ENCODE assay signal across 8 cellular contexts in the genomic region with DNA sequence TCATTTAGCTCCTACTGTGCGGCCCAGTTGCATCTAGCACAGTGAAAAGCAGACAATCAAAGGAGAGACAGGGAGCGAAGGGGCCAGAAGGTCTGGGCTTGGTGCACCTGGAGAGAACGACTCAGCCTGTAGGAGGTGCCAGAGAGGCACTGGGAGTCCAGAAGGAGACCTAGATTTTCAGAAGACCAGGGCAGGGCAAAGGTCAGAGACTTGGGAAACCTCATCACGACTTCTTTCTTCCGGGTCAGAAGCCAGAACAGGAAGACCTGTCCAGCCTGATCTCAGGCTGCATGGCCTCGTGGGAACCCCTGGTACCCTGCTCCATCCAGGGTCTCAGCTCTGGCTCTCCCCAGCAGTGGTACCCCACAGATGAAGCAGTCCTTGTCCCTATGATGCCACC. TPM values are rescaled to one million over a fixed set of nuclear protein-coding genes. Genes with fewer than 3 reads are reported as not detected.
DNase-seq lines count a peak whose midpoint lies in the region; ATAC-seq and TF ChIP-seq lines count a peak whose summit lies in the region.

No MANE protein-coding gene starts in this region.

- H3K9me3 Mint-ChIP-seq in type B pancreatic cell = no peaks in the 10 kb centered on the region

- ATAC-seq in heart left ventricle (no peak), GM18907 (IDR thresholded peaks at IDR 0.05; ENCODE audit: unreplicated experiment) (no peak), HG03139 (IDR thresholded peaks at IDR 0.05; ENCODE audit: unreplicated experiment) (no peak), HG02884 (IDR thresholded peaks at IDR 0.05; ENCODE audit: unreplicated experiment) (no peak)

- H3K27me3 ChIP-seq in heart left ventricle = no peaks in the 10 kb centered on the region

- peak overlapping the region; percentile 4 for H3K4me3 Mint-ChIP-seq in type B pancreatic cell

- H3K9me3 ChIP-seq in heart left ventricle = no peaks in the 10 kb centered on the region

- peaks cover 25% of the 10 kb centered on the region for H3K4me1 Mint-ChIP-seq in type B pancreatic cell (ENCODE audit: unreplicated experiment)

- H3K27ac Mint-ChIP-seq in type B pancreatic cell = no peak overlapping the region

- intact Hi-C loops in heart left ventricle (cut with DNase I) (loop anchor here in 2 of 10 donors (2.0 to 10.0 kb wide), 2 partner anchors 19 to 67 kb away; a partner anchor contains a TSS), cardiac septum (cut with DNase I) (no loop called here)

- H3K27me3 Mint-ChIP-seq in type B pancreatic cell = no peaks in the 10 kb centered on the region

- H3K27ac ChIP-seq in heart left ventricle (peak overlapping the region in 1 of 12 donors; percentile 91), RWPE1 (peak overlapping the region; percentile 90; the same call in 1 of the 2 replicates)

- no peak for TF ChIP-seq POLR2A in heart left ventricle (IDR thresholded peaks at IDR 0.05)

- POLR2A ChIA-PET in RWPE1 (lab: Yijun Ruan, JAX; ENCODE audit: low non-redundant PET) = no interaction called here

- DNase-seq in heart left ventricle (no peak), cardiac septum (ENCODE audit: low spot score) (no peak), RWPE1 (ENCODE audit: low spot score) (no peak), fibroblast of the aortic adventitia (ENCODE audit: low read depth) (no peak), type B pancreatic cell (ENCODE audit: extremely low spot score, unreplicated experiment) (no peak)

- 54 to 59% (median 56%) methylated on average over 6 of the region's 6 CpGs for WGBS in heart left ventricle, 4 donors

- peaks cover 7% of the 10 kb centered on the region for H3K36me3 Mint-ChIP-seq in type B pancreatic cell

- TF ChIP-seq CTCF in heart left ventricle (IDR thresholded peaks at IDR 0.05) = peak in 11 of 12 donors; percentile 16 to 54 (median 39)
- peak; percentile 47 for TF ChIP-seq CTCF in RWPE1 (conservative IDR thresholded peaks at IDR 0.05; ENCODE audit: low read depth)
- TF ChIP-seq CTCF in fibroblast of the aortic adventitia (IDR thresholded peaks at IDR 0.05; ENCODE audit: insufficient read depth, low read length) = peak; percentile 57
- TF ChIP-seq CTCF in type B pancreatic cell (conservative IDR thresholded peaks at IDR 0.05) = peak; percentile 66

- H3K4me3 ChIP-seq in heart left ventricle (no peak overlapping the region), fibroblast of the aortic adventitia (ENCODE audit: low read depth, low read length) (no peak overlapping the region)

- H3K4me1 ChIP-seq in heart left ventricle = peaks cover 0 to 64% (median 49%) of the 10 kb centered on the region in 12 donors

- peaks cover 0 to 7% (median 0%) of the 10 kb centered on the region in 9 donors for H3K36me3 ChIP-seq in heart left ventricle

- CTCF ChIA-PET in RWPE1 (lab: Yijun Ruan, JAX) = no interaction called here

RNA-seq across cellular contexts. Expression of a gene that starts 5.2 kb away (rescaled TPM):
- total RNA-seq in heart left ventricle = 10 to 100 TPM; 30.3 to 83.7 (median 57.6) TPM
- polyA plus RNA-seq in heart left ventricle = 10 to 100 TPM; 42.9 to 55.3 TPM
- total RNA-seq in cardiac septum = 67.5 TPM
- total RNA-seq in fibroblast of the aortic adventitia (ENCODE audit: low replicate concordance) = 50.2 and 74.6 TPM in 2 replicates
- total RNA-seq in type B pancreatic cell (ENCODE audit: low replicate concordance) = 95.9 and 114 TPM in 2 replicates

RNA-seq across cellular contexts. Expression of a gene that starts 8.1 kb away (rescaled TPM):
- total RNA-seq in heart left ventricle (10 to 100 TPM; 21.8 to 62.8 (median 26.7) TPM), cardiac septum (29.0 TPM), fibroblast of the aortic adventitia (ENCODE audit: low replicate concordance) (11.7 and 20.2 TPM in 2 replicates), type B pancreatic cell (ENCODE audit: low replicate concordance) (37.9 and 41.7 TPM in 2 replicates)
- 10 to 100 TPM; 66.1 to 82.6 TPM for polyA plus RNA-seq in heart left ventricle

RNA-seq across cellular contexts. Expression of a gene that starts 10.8 kb away (rescaled TPM):
- 100 to 1,000 TPM in 2 of 9 donors, 10 to 100 TPM in 7; 59.9 to 124 (median 77.7) TPM for total RNA-seq in heart left ventricle
- polyA plus RNA-seq in heart left ventricle = 100 to 1,000 TPM in 1 of 2 donors, 10 to 100 TPM in 1; 75.7 to 168 TPM
- 93.3 TPM for total RNA-seq in cardiac septum
- total RNA-seq in fibroblast of the aortic adventitia (ENCODE audit: low replicate concordance) = 62.7 and 86.0 TPM in 2 replicates
- 100 and 118 TPM in 2 replicates for total RNA-seq in type B pancreatic cell (ENCODE audit: low replicate concordance)

RNA-seq across cellular contexts. Expression of a gene that starts 32.0 kb away (rescaled TPM):
- total RNA-seq in heart left ventricle (10 to 100 TPM; 44.1 to 84.3 (median 54.8) TPM), cardiac septum (83.4 TPM), fibroblast of the aortic adventitia (ENCODE audit: low replicate concordance) (39.7 and 65.4 TPM in 2 replicates), type B pancreatic cell (ENCODE audit: low replicate concordance) (144 and 150 TPM in 2 replicates)
- polyA plus RNA-seq in heart left ventricle = 100 to 1,000 TPM in 1 of 2 donors, 10 to 100 TPM in 1; 68.3 to 113 TPM

RNA-seq across cellular contexts. Expression of a gene that starts 33.7 kb away (rescaled TPM):
- total RNA-seq in heart left ventricle (10 to 100 TPM in 1 of 9 donors, 1 to 10 TPM in 8; 5.6 to 13.7 (median 8.5) TPM), cardiac septum (9.4 TPM), fibroblast of the aortic adventitia (ENCODE audit: low replicate concordance) (16.1 and 28.9 TPM in 2 replicates), type B pancreatic cell (ENCODE audit: low replicate concordance) (20.4 and 20.5 TPM in 2 replicates)
- 1 to 10 TPM; 6.2 to 7.6 TPM for polyA plus RNA-seq in heart left ventricle
